In genomic region chr11:3786781-3787428, GRCh38 we compare ENCODE assay signal across 11 cellular contexts. TPM values are rescaled to one million over a fixed set of nuclear protein-coding genes. Genes with fewer than 3 reads are reported as not detected.
A peak's percentile ranks its signal among the peaks of the same experiment; 100 is the strongest.
DNase-seq lines count a peak whose midpoint lies in the region; ATAC-seq and TF ChIP-seq lines count a peak whose summit lies in the region.
"Had no signal": no experiment of that assay in that cellular context is flagged by ENCODE, and none has a peak within 500 bp of the region (broad histone marks: within the 10 kb centered on the region; RNA-seq: fewer than 3 reads in every experiment).

No MANE protein-coding gene starts in this region.

- H3K36me3 ChIP-seq in ACC112 (ENCODE audit: insufficient read depth, low read length) (no peaks in the 10 kb centered on the region), liver (ENCODE audit: control insufficient read depth in 4 of 4, insufficient read depth in 3 of 4, low read depth in 1 of 4, low read length in 3 of 4) (no peaks in the 10 kb centered on the region)

- peaks cover 30% of the 10 kb centered on the region for H3K4me1 ChIP-seq in ACC112 (ENCODE audit: control insufficient read depth, insufficient read depth, low read length, unreplicated experiment)
- H3K4me1 ChIP-seq in liver (ENCODE audit: control insufficient read depth in 4 of 4, insufficient read depth in 4 of 4, low read length in 3 of 4) = peaks cover 10 to 17% (median 12%) of the 10 kb centered on the region in 4 donors

- H3K9me3 ChIP-seq in liver (ENCODE audit: control insufficient read depth in 4 of 4, low read length in 3 of 4) = no peaks in the 10 kb centered on the region

- TF ChIP-seq CTCF in liver (IDR thresholded peaks at IDR 0.05; ENCODE audit: low read depth, low read length, missing input control) = no peak

- TF ChIP-seq RAD21 in liver (IDR thresholded peaks at IDR 0.05) = no peak

- H2AFZ ChIP-seq in ACC112 (ENCODE audit: low read length, unreplicated experiment) = no peak overlapping the region

- H3K27me3 ChIP-seq in ACC112 (ENCODE audit: insufficient read depth, low read length) (no peaks in the 10 kb centered on the region), liver (ENCODE audit: control insufficient read depth in 4 of 4, insufficient read depth in 4 of 4, low read length in 3 of 4) (no peaks in the 10 kb centered on the region)

- DNase-seq in GM03348 (ENCODE audit: low spot score) (peak; percentile 14), amniotic epithelial cell (ENCODE audit: low read depth) (peak; percentile 27), NCI-H1417 (lab: John Stamatoyannopoulos, UW) (no peak), NCI-H146 (lab: John Stamatoyannopoulos, UW) (no peak), SIG-M5 treated with dmso at 0.1 percent for 504 hours (lab: John Stamatoyannopoulos, UW; ENCODE audit: unreplicated experiment) (no peak)
- DNase-seq: activated CD4-positive, CD25-positive, alpha-beta regulatory T cell; aorta; NCI-H1105 had no signal

- no peak for ATAC-seq in HG03280 (IDR thresholded peaks at IDR 0.05; ENCODE audit: unreplicated experiment)

- H3K9ac ChIP-seq in liver (ENCODE audit: low read depth in 1 of 2, low read length in 2 of 2) = no peak overlapping the region

- H3K27ac ChIP-seq in ACC112 (ENCODE audit: low read depth, low read length) (peak overlapping the region; percentile 39), liver (ENCODE audit: low read depth in 1 of 2, low read length in 2 of 2) (peak overlapping the region; percentile 9 to 39)

- 73% methylated on average over 8 of the region's 8 CpGs for WGBS in liver

- H3K79me2 ChIP-seq in ACC112 (ENCODE audit: control insufficient read depth, insufficient read depth, low read length, unreplicated experiment) = peaks cover 86% of the 10 kb centered on the region

- H3K4me3 ChIP-seq in ACC112 (ENCODE audit: low read depth, low read length) (no peak overlapping the region), liver (ENCODE audit: low read depth in 1 of 3, low read length in 3 of 3) (no peak overlapping the region)

TF ChIP-seq in liver, 16 proteins besides CTCF, POLR2A, EP300 and RAD21:
- TF ChIP-seq FOXA1 (IDR thresholded peaks at IDR 0.05) (no peak), SP1 (IDR thresholded peaks at IDR 0.05) (no peak), TAF1 (conservative IDR thresholded peaks at IDR 0.05) (no peak), FOXA2 (IDR thresholded peaks at IDR 0.05) (no peak), ZBTB33 (IDR thresholded peaks at IDR 0.05) (no peak), HNF4A (conservative IDR thresholded peaks at IDR 0.05) (no peak), EGR1 (IDR thresholded peaks at IDR 0.05; ENCODE audit: low read depth in 2 of 2) (no peak), ATF3 (IDR thresholded peaks at IDR 0.05) (no peak), REST (IDR thresholded peaks at IDR 0.05) (no peak), JUND (IDR thresholded peaks at IDR 0.05) (no peak), HNF4G (IDR thresholded peaks at IDR 0.05) (no peak), YY1 (IDR thresholded peaks at IDR 0.05) (no peak), GABPA (IDR thresholded peaks at IDR 0.05 in 1 of 2, conservative IDR thresholded peaks at IDR 0.05 in 1 of 2) (no peak), NR2F2 (IDR thresholded peaks at IDR 0.05) (no peak), MAX (IDR thresholded peaks at IDR 0.05) (no peak)

RNA-seq across cellular contexts. Expression of gene NUP98, which starts 10.4 kb away (rescaled TPM):
- total RNA-seq in liver = 10 to 100 TPM; 68.9 to 75.0 TPM
- 10 to 100 TPM; 10.9 to 18.8 TPM for polyA plus RNA-seq in liver

RNA-seq across cellular contexts. Expression of gene PGAP2, which starts 21.5 kb away (rescaled TPM):
- 10 to 100 TPM; 11.6 to 12.3 TPM for total RNA-seq in liver
- 10 to 100 TPM in 1 of 2 donors, 1 to 10 TPM in 1; 10.0 to 14.8 TPM for polyA plus RNA-seq in liver

RNA-seq across cellular contexts. Expression of gene RHOG, which starts 53.9 kb away (rescaled TPM):
- total RNA-seq in liver = 10 to 100 TPM in 1 of 2 donors, 1 to 10 TPM in 1; 7.4 to 13.8 TPM
- 10 to 100 TPM; 21.9 to 32.9 TPM for polyA plus RNA-seq in liver

Comparison
In these comparisons a context has a peak if more than half of its experiments do, and no peak if none do; other contexts are left out.
1. DNase-seq: peak in GM03348 (single experiment) and amniotic epithelial cell (single experiment); none in NCI-H1417 (0 of 3), NCI-H146 (single experiment) and SIG-M5 treated with dmso at 0.1 percent for 504 hours (single experiment).